29 cellular contexts compared by ENCODE assay signal in the genomic region with DNA sequence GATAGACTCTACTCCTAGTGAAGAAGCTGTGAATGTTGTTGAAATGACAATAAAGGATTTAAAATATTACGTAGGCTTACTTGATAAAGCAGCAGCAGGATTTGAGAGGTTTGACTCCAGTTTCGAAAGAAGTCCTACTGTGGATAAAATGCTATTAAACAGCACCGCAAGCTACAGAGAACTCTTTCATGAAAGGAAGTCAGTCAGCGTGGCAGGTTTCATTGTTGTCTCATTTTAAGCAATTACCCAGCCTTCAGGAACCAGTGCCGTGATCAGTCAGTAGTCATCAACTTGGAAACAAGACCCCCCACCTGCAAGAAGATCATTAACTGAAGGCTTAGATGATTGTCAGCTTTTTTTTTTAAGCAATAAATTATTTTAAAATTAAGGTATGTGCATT.
"Had no signal": no experiment of that assay in that cellular context is flagged by ENCODE, and none has a peak within 500 bp of the region (broad histone marks: within the 10 kb centered on the region; RNA-seq: fewer than 3 reads in every experiment).

No MANE protein-coding gene starts in this region.

- H3K27me3 Mint-ChIP-seq: naive B cell; natural killer cell treated with Interleukin-12 subunit alpha and Interleukin-12 subunit beta and Interleukin-15 and Interleukin-18, amount 100 ng/mL, for 72 hours; stimulated activated naive CD8-positive, alpha-beta T cell treated with anti-CD3 and anti-CD28 coated beads, Interleukin-15, amount 100 ng/mL, for 72 hours had no signal

- FAIRE-seq: keratinocyte had no signal

- H3K27me3 ChIP-seq: dorsolateral prefrontal cortex, gastrocnemius medialis, right atrium auricular region, suprapubic skin, transverse colon, upper lobe of right lung, uterus had no signal

- H3K4me3 ChIP-seq: dorsolateral prefrontal cortex, gastrocnemius medialis, lung, mucosa of descending colon, prostate gland, right atrium auricular region, smooth muscle cell, suprapubic skin, transverse colon, upper lobe of right lung, uterus had no signal

- H3K9me3 ChIP-seq: gastrocnemius medialis, mucosa of descending colon, prostate gland, right atrium auricular region, suprapubic skin, transverse colon, upper lobe of right lung, uterus had no signal

- DNase-seq: dorsolateral prefrontal cortex; effector CD8-positive, alpha-beta T cell; endodermal cell; foreskin fibroblast; gastrocnemius medialis; head of caudate nucleus; left ventricle myocardium superior; mesenchymal stem cell; mucosa of descending colon; naive B cell; nucleus accumbens; stimulated activated CD4-positive, alpha-beta T cell treated with anti-CD3 and anti-CD28 coated beads, Interleukin-12 subunit alpha, Interleukin-12 subunit beta, amount 100 ng/mL, for 4 hours; stimulated activated CD4-positive, alpha-beta T cell treated with anti-CD3 and anti-CD28 coated beads, Interleukin-1b, Interleukin-23, amount 100 ng/mL, for 48 hours; stimulated activated CD4-positive, alpha-beta T cell treated with anti-CD3 and anti-CD28 coated beads, Interleukin-4, amount 100 ng/mL, for 1 hour; stimulated activated CD8-positive, alpha-beta memory T cell treated with anti-CD3 and anti-CD28 coated beads, Interleukin-4, amount 100 ng/mL, for 48 hours; stimulated activated naive CD4-positive, alpha-beta T cell; stimulated activated naive CD8-positive, alpha-beta T cell treated with anti-CD3 and anti-CD28 coated beads, Interleukin-15, amount 100 ng/mL, for 72 hours; transverse colon; upper lobe of right lung; uterus had no signal

- H3K27ac Mint-ChIP-seq: endodermal cell; mesothelial cell of epicardium; natural killer cell treated with Interleukin-12 subunit alpha and Interleukin-12 subunit beta and Interleukin-15 and Interleukin-18, amount 100 ng/mL, for 72 hours; stimulated activated naive CD8-positive, alpha-beta T cell treated with anti-CD3 and anti-CD28 coated beads, Interleukin-15, amount 100 ng/mL, for 72 hours had no signal

- H3K9me3 Mint-ChIP-seq: endodermal cell; mesothelial cell of epicardium; naive B cell; natural killer cell treated with Interleukin-12 subunit alpha and Interleukin-12 subunit beta and Interleukin-15 and Interleukin-18, amount 100 ng/mL, for 72 hours; stimulated activated naive CD8-positive, alpha-beta T cell treated with anti-CD3 and anti-CD28 coated beads, Interleukin-15, amount 100 ng/mL, for 72 hours had no signal

- H3K27ac ChIP-seq: dorsolateral prefrontal cortex, epithelial cell of prostate, gastrocnemius medialis, prostate gland, right atrium auricular region, suprapubic skin, transverse colon, upper lobe of right lung, uterus had no signal

- H3K4me1 Mint-ChIP-seq: endodermal cell, mesothelial cell of epicardium had no signal

- H3K4me3 Mint-ChIP-seq: endodermal cell; mesothelial cell of epicardium; naive B cell; natural killer cell treated with Interleukin-12 subunit alpha and Interleukin-12 subunit beta and Interleukin-15 and Interleukin-18, amount 100 ng/mL, for 72 hours; stimulated activated naive CD8-positive, alpha-beta T cell treated with anti-CD3 and anti-CD28 coated beads, Interleukin-15, amount 100 ng/mL, for 72 hours had no signal

- H3K4me2 ChIP-seq: smooth muscle cell had no signal

- H3K36me3 ChIP-seq: prostate gland, uterus had no signal
